Comparison of ENCODE assay signal across 6 cellular contexts in the genomic region with DNA sequence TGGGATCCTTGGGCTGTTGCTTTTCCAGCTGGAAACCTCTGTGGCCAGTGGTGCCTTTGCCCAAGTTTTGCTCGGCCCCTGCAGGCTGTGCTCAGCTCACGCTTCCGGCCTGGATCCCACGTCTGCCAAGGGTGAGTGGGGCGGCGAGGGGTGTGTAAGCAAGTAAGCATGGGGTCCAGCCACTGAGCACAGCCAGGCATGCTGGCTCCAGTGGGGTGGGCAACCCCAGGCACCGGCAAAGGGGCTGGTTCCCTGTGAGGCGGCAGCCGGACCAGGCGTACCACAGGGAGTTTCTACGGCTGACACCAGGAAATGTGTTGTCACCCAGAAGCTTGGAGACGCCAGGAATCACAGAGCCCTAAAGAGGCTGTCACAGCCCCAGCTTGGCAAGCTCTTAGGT.
"Had no signal": no experiment of that assay in that cellular context is flagged by ENCODE, and none has a peak within 500 bp of the region (broad histone marks: within the 10 kb centered on the region; RNA-seq: fewer than 3 reads in every experiment).

No MANE protein-coding gene starts in this region.

- FAIRE-seq: H1, H54, HepG2 had no signal

- DNase-seq: H9, HCEC 1CT had no signal

- H3K4me2 ChIP-seq: GM23338 had no signal

- H3K4me3 ChIP-seq: GM23338 had no signal
